ENCODE assay signal across 9 cellular contexts in the genomic region with DNA sequence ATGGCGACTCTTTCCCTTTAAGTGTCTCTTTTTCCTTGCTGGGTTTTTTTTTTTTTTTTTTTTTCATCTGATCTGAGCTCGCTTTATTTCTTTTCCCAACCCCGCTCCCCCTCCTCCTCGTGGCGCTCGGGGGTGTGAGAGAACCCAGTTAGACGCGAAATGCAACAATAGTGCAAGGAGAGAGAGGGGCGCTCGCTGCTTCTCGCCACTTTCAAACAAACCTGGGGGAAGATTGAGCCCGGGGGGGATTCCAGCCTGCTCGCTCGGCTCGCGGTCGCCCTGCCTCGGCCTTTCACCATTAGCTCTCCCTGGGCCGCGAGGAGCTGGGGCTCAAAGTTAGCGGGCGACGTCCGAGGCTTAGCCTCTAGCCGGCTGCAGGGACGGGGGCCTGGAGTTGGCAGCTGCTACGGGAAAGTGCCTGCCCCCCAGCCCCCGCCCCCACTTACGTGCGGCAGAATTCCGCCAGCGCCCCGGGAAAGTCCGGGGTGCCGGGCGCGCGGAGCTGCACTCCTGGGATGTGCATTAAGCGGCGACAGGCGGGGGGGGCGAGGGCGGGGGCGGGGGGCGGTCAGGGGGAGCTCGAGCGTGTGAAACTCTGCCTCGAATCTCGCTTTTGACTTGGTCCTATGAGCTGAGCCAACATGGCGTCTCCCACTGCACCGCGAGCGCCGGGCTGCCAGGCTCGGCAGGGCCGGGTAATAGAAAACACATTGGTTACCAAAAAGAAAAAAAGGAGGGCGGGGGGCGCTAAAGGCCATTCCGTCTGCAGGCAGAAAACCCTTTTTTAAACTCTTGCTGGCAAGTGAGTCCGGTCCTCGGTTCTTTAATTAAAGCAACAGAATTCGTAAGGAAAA. TPM values are rescaled to one million over a fixed set of nuclear protein-coding genes. Genes with fewer than 3 reads are reported as not detected.
DNase-seq lines count a peak whose midpoint lies in the region; FAIRE-seq and TF ChIP-seq lines count a peak whose summit lies in the region.
"Had no signal": no experiment of that assay in that cellular context is flagged by ENCODE, and none has a peak within 500 bp of the region (broad histone marks: within the 10 kb centered on the region; RNA-seq: fewer than 3 reads in every experiment).

No MANE protein-coding gene starts in this region.

- no peaks in the 10 kb centered on the region for H3K9me3 Mint-ChIP-seq in MCF 10A (ENCODE audit: unreplicated experiment)

- peak overlapping the region; percentile 71 for H2AFZ ChIP-seq in keratinocyte (ENCODE audit: control insufficient read depth, low read length)

- intact Hi-C loops in MCF 10A (cut with micrococcal nuclease), result loop anchor here (1.0 kb wide), 1 partner anchor 10 kb away; no protein-coding TSS in a partner anchor

- H3K27me3 ChIP-seq in HUES64 (ENCODE audit: insufficient read depth, low read length) (peaks cover 93% of the 10 kb centered on the region), keratinocyte (ENCODE audit: control insufficient read depth, extremely low read depth, insufficient read depth, low read length) (no peaks in the 10 kb centered on the region), subcutaneous abdominal adipose tissue (ENCODE audit: control insufficient read depth in 5 of 5, insufficient read depth in 4 of 5, low read length in 5 of 5) (peaks cover 0 to 9% (median 0%) of the 10 kb centered on the region in 5 donors)

- dilution Hi-C loops in keratinocyte (cut with MboI; ENCODE audit: extremely low pct_ligation_motif_present, low sequenced_read_pairs), result no loop called here

- under 1% methylated on average over 57 of the region's 62 CpGs for WGBS in HUES64

- TF ChIP-seq CTCF in MCF 10A (IDR thresholded peaks at IDR 0.05; ENCODE audit: unreplicated experiment) (no peak), keratinocyte (optimal IDR thresholded peaks at IDR 0.05 in 1 of 3, IDR thresholded peaks at IDR 0.05 in 1 of 3, conservative IDR thresholded peaks at IDR 0.05 in 1 of 3; ENCODE audit: extremely low read depth in 1 of 3, insufficient read depth in 2 of 3, low read length in 3 of 3) (no peak)

- DNase-seq in COLO668 (lab: John Stamatoyannopoulos, UW; ENCODE audit: unreplicated experiment), result peak; percentile 51
- peak; percentile 64 for DNase-seq in MCF 10A (ENCODE audit: unreplicated experiment)
- DNase-seq in keratinocyte (ENCODE audit: low read depth, low spot score), result no peak
- DNase-seq in DMS53 (lab: John Stamatoyannopoulos, UW), result no peak
- DNase-seq in NCI-H146 treated with DMSO at 0.1 percent for 48 hours (lab: John Stamatoyannopoulos, UW; ENCODE audit: unreplicated experiment), result no peak
- DNase-seq in GM19240 (ENCODE audit: insufficient read length, low spot score), result no peak

- H3K4me1 Mint-ChIP-seq in MCF 10A (ENCODE audit: insufficient read depth, unreplicated experiment), result peaks cover 35% of the 10 kb centered on the region

- H3K36me3 ChIP-seq in HUES64 (ENCODE audit: insufficient read depth, low read length) (no peaks in the 10 kb centered on the region; the same call in 1 of the 2 replicates), keratinocyte (ENCODE audit: control insufficient read depth in 2 of 2, extremely low read depth in 1 of 2, insufficient read depth in 2 of 2, low read length in 2 of 2) (peaks cover 10 to 15% of the 10 kb centered on the region in 2 experiments), subcutaneous abdominal adipose tissue (ENCODE audit: control insufficient read depth in 5 of 5, insufficient read depth in 5 of 5, low read length in 5 of 5) (peaks cover 0 to 6% (median 0%) of the 10 kb centered on the region in 5 donors)
- H3K36me3 ChIP-seq: neutrophil had no signal

- H3K4me1 ChIP-seq in HUES64 (ENCODE audit: insufficient read depth, low read length) (peaks cover 78% of the 10 kb centered on the region), keratinocyte (ENCODE audit: control insufficient read depth, extremely low read depth, insufficient read depth, low read length) (peaks cover 23% of the 10 kb centered on the region), subcutaneous abdominal adipose tissue (ENCODE audit: control insufficient read depth in 5 of 5, insufficient read depth in 5 of 5, low read length in 5 of 5) (peaks cover 2 to 68% (median 64%) of the 10 kb centered on the region in 5 donors)

- no peaks in the 10 kb centered on the region for H3K9me3 ChIP-seq in HUES64 (ENCODE audit: insufficient read depth, low read depth, low read length)
- no peaks in the 10 kb centered on the region for H3K9me3 ChIP-seq in keratinocyte (ENCODE audit: control insufficient read depth, low read depth, low read length)
- no peaks in the 10 kb centered on the region for H3K9me3 ChIP-seq in subcutaneous abdominal adipose tissue (ENCODE audit: control insufficient read depth in 5 of 5, low read length in 5 of 5)
- H3K9me3 ChIP-seq: neutrophil had no signal

- peak overlapping the region; percentile 86 for H3K4me2 ChIP-seq in keratinocyte (ENCODE audit: control insufficient read depth, extremely low read depth, insufficient read depth, low read depth, low read length)

- no peaks in the 10 kb centered on the region for H4K20me1 ChIP-seq in keratinocyte (ENCODE audit: control insufficient read depth, extremely low read depth, insufficient read depth, low read length)

- peak overlapping the region; percentile 84 for H3K4me3 Mint-ChIP-seq in MCF 10A (ENCODE audit: unreplicated experiment)

- peaks cover 16% of the 10 kb centered on the region for H3K36me3 Mint-ChIP-seq in MCF 10A (ENCODE audit: insufficient read depth, unreplicated experiment)

- BruUV-seq in MCF 10A (replicated peaks; lab: Mats Ljungman, UMichigan), result no TSS peak

- peak overlapping the region; percentile 35; the same call in 1 of the 2 replicates for H3K9ac ChIP-seq in HUES64 (ENCODE audit: low read depth, low read length)
- peak overlapping the region; percentile 87 for H3K9ac ChIP-seq in keratinocyte (ENCODE audit: control insufficient read depth, extremely low read depth, insufficient read depth, low read length)
- peak overlapping the region; percentile 45 to 82 (median 70) for H3K9ac ChIP-seq in subcutaneous abdominal adipose tissue (ENCODE audit: low read length in 5 of 5)

- H3K27ac ChIP-seq in HUES64 (ENCODE audit: low read depth, low read length) (peak overlapping the region; percentile 73), keratinocyte (ENCODE audit: control insufficient read depth, insufficient read depth, low read length) (peak overlapping the region; percentile 83), subcutaneous abdominal adipose tissue (ENCODE audit: low read depth, low read length) (peak overlapping the region; percentile 90)
- H3K27ac ChIP-seq: neutrophil had no signal

- FAIRE-seq in keratinocyte (lab: Jason Lieb, UNC), result no peak

- H3K9me1 ChIP-seq in keratinocyte (ENCODE audit: control insufficient read depth, extremely low read depth, insufficient read depth, low read length), result no peaks in the 10 kb centered on the region

- no peaks in the 10 kb centered on the region for H3K27me3 Mint-ChIP-seq in MCF 10A (ENCODE audit: insufficient read depth, unreplicated experiment)

- peaks cover 70% of the 10 kb centered on the region for H3K79me2 ChIP-seq in keratinocyte (ENCODE audit: control insufficient read depth, insufficient read depth, low read length)

- POLR2A ChIA-PET in MCF 10A (lab: Yijun Ruan, JAX), result interaction anchor here (0.6 to 9.0 kb wide), 6 partner anchors 11 to 1667 kb away, joined by 3 to 156 read pairs (median 4); a partner anchor contains a TSS

- H3K4me3 ChIP-seq in HUES64 (ENCODE audit: low read length), result peak overlapping the region; percentile 65
- H3K4me3 ChIP-seq in keratinocyte (ENCODE audit: control insufficient read depth in 2 of 3, extremely low read depth in 1 of 3, insufficient read depth in 2 of 3, low read depth in 1 of 3, low read length in 3 of 3), result peak overlapping the region; percentile 46 to 83 (median 71)
- peak overlapping the region; percentile 79 to 96 (median 92) for H3K4me3 ChIP-seq in subcutaneous abdominal adipose tissue (ENCODE audit: low read depth in 1 of 5, low read length in 5 of 5)

- H3K27ac Mint-ChIP-seq in MCF 10A (ENCODE audit: low read depth, unreplicated experiment), result peak overlapping the region; percentile 98

- CTCF ChIA-PET in MCF 10A (lab: Yijun Ruan, JAX), result interaction anchor here (0.5 to 2.8 kb wide), 7 partner anchors 9 to 1952 kb away, joined by 3 to 20 read pairs (median 4); no protein-coding TSS in a partner anchor

RNA-seq across cellular contexts. Expression of a gene that starts 10.3 kb away (rescaled TPM):
- 5.0 TPM for polyA plus RNA-seq in HUES64 (2013, experiment 1 of 2)
- polyA plus RNA-seq in HUES64 (2013, experiment 2 of 2), result 8.1 TPM
- 9.6 and 10.9 TPM in 2 replicates for total RNA-seq in MCF 10A (2022)
- 19.5 to 27.2 TPM (median 20.1 TPM) in 3 replicates for polyA plus RNA-seq in keratinocyte
- polyA plus RNA-seq in keratinocyte (2011; ENCODE audit: low read depth), result 9.7 TPM
- polyA plus RNA-seq in keratinocyte (2011; cell fraction: cytosol; rRNA removed), result 26.1 and 26.9 TPM in 2 replicates
- 40.5 and 46.0 TPM in 2 replicates for polyA plus RNA-seq in keratinocyte (2011; cell fraction: nucleus; rRNA removed)
- 17.2 and 43.5 TPM in 2 replicates for polyA plus RNA-seq in keratinocyte (2012; ENCODE audit: low replicate concordance)
- 12.0 to 19.7 TPM (median 19.2 TPM) in 3 replicates for polyA minus RNA-seq in keratinocyte
- polyA minus RNA-seq in keratinocyte (2011; cell fraction: cytosol; rRNA and poly(A)+ RNA removed), result 38.4 TPM
- polyA minus RNA-seq in keratinocyte (2011; cell fraction: nucleus; rRNA and poly(A)+ RNA removed), result 24.0 and 24.7 TPM in 2 replicates

Comparison
In these comparisons a context has a peak if more than half of its experiments do, and no peak if none do; other contexts are left out.
1. DNase-seq: peak in COLO668 (single experiment) and MCF 10A (single experiment); none in keratinocyte (single experiment), DMS53 (single experiment), NCI-H146 treated with DMSO at 0.1 percent for 48 hours (single experiment) and GM19240 (single experiment).
2. H3K9ac ChIP-seq: peak in every context shown above with its lines; median percentile 87 in keratinocyte; 70 in subcutaneous abdominal adipose tissue; 35 in HUES64.
3. Peak in every context shown above with its lines, with median percentiles within 50 percentile points of each other: H3K27ac ChIP-seq and H3K4me3 ChIP-seq.